In the genomic region with DNA sequence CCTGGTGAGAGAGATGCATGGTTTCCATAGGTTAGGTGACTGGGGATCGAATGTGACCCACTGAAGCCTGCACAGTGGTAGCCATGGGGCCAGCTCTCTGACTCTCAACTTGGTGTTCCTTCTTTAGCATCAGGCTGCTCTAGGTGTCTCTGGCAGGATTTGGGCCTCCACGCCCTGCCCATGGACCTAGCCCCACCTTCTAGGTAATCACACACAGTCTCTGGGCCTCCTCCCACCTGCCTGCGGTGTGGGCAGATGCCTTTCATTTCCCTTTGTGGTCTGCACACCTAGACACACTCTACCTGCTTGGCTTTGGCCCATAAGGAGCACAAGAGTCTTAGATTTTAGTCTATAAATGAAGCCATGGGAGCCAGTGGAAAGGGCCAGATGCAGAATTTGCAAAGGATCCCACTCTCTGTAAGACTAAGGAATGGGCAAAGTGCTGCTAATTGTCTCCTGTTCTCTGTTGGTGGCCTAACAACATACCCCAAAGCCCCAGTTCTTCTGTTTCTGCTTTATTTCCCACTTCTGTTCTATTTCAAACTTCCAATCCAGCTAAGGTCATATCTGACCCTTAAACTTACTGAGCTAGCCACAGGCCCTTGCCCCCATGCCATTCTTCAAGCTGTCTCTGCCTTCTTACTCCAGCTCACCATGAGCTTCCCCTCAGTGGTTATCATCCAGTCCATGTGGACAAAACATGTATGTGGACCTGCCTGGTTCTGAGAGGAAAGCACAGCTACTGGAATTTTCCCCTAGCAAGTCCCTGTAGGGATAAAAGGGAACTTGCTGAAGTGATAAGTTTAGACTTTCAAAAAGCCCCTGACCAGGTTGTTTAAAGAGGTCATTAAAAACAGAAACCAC, we compare ENCODE assay signal across 21 cellular contexts. TPM values are rescaled to one million over a fixed set of nuclear protein-coding genes. Genes with fewer than 3 reads are reported as not detected.
DNase-seq lines count a peak whose midpoint lies in the region; ATAC-seq and TF ChIP-seq lines count a peak whose summit lies in the region.
"Had no signal": no experiment of that assay in that cellular context is flagged by ENCODE, and none has a peak within 500 bp of the region (broad histone marks: within the 10 kb centered on the region; RNA-seq: fewer than 3 reads in every experiment).

No MANE protein-coding gene starts in this region.

- no peaks in the 10 kb centered on the region for H3K4me1 ChIP-seq in body of pancreas

- no peak overlapping the region for H3K27ac ChIP-seq in CD4-positive, alpha-beta T cell (ENCODE audit: low read depth, low read length)
- peak overlapping the region in 1 of 4 donors; percentile 35 for H3K27ac ChIP-seq in body of pancreas

- peaks cover 13% of the 10 kb centered on the region for H3K9me3 ChIP-seq in CD4-positive, alpha-beta T cell (ENCODE audit: control insufficient read depth, low read length)
- H3K9me3 ChIP-seq in body of pancreas: no peaks in the 10 kb centered on the region

- H3K4me3 Mint-ChIP-seq in activated B cell treated with CpG ODN at 0.5 μM for 24 hours (peak overlapping the region; percentile 56), naive B cell (peak overlapping the region; percentile 8 to 91 (median 78))
- no peak overlapping the region for H3K4me3 Mint-ChIP-seq in CD4-positive, alpha-beta T cell
- H3K4me3 Mint-ChIP-seq: CD4-positive, CD25-positive, alpha-beta regulatory T cell; HFFc6; stimulated activated naive CD8-positive, alpha-beta T cell treated with anti-CD3 and anti-CD28 coated beads, Interleukin-15, amount 100 ng/mL, for 72 hours had no signal

- intact Hi-C loops in activated B cell treated with CpG ODN at 0.5 μM for 24 hours (cut with micrococcal nuclease) (loop anchor here (1.0 kb wide), 2 partner anchors 52 to 371 kb away; partner anchors contain the start of gene NDEL1), body of pancreas (cut with DNase I) (no loop called here)
- intact Hi-C loops in CD4-positive, alpha-beta T cell (cut with DNase I, micrococcal nuclease): no loop called here

- H3K27me3 ChIP-seq in CD4-positive, alpha-beta T cell (ENCODE audit: control insufficient read depth, insufficient read depth, low read length): no peaks in the 10 kb centered on the region
- H3K27me3 ChIP-seq in body of pancreas: no peaks in the 10 kb centered on the region

- no peaks in the 10 kb centered on the region for H3K36me3 ChIP-seq in body of pancreas (replicated peaks in 1 of 2; ENCODE audit: insufficient read depth in 1 of 2, low read depth in 2 of 2)

- whole genome bisulfite sequencing in body of pancreas, 2 donors: 96% methylated on average over 3 of the region's 3 CpGs

- CTCF ChIA-PET in activated B cell treated with CpG ODN at 0.5 μM for 24 hours (lab: Charles Lee): interaction anchor here (0.9 to 1.9 kb wide), 6 partner anchors 21 to 192 kb away, joined by 3 to 11 read pairs (median 4); no protein-coding TSS in a partner anchor
- CTCF ChIA-PET in CD4-positive, alpha-beta T cell (lab: Charles Lee): no interaction called here

- H3K4me3 ChIP-seq in body of pancreas: no peak overlapping the region
- H3K4me3 ChIP-seq: K562 had no signal

- ATAC-seq in GM18511 (IDR thresholded peaks at IDR 0.05; ENCODE audit: unreplicated experiment) (peak; percentile 33), HG02759 (IDR thresholded peaks at IDR 0.05; ENCODE audit: unreplicated experiment) (peak; percentile 14), activated B cell treated with CpG ODN at 0.5 μM for 24 hours (ENCODE audit: low read depth) (peak; percentile 8), naive B cell (ENCODE audit: low read depth in 2 of 2) (peak; percentile 25 to 27), HG02973 (IDR thresholded peaks at IDR 0.05; ENCODE audit: unreplicated experiment) (no peak), body of pancreas (no peak)
- ATAC-seq in CD4-positive, alpha-beta T cell (ENCODE audit: poor library complexity): no peak
- ATAC-seq: Right ventricle myocardium inferior; stimulated activated naive CD8-positive, alpha-beta T cell treated with anti-CD3 and anti-CD28 coated beads, Interleukin-15, amount 100 ng/mL, for 72 hours had no signal

- H3K36me3 Mint-ChIP-seq in activated B cell treated with CpG ODN at 0.5 μM for 24 hours (ENCODE audit: low read depth) (peaks cover 15% of the 10 kb centered on the region), naive B cell (peaks cover 7 to 23% of the 10 kb centered on the region in 2 donors)
- peaks cover 36% of the 10 kb centered on the region for H3K36me3 Mint-ChIP-seq in CD4-positive, alpha-beta T cell (ENCODE audit: low read depth)

- H3K27me3 Mint-ChIP-seq in activated B cell treated with CpG ODN at 0.5 μM for 24 hours (no peaks in the 10 kb centered on the region), naive B cell (peaks cover 0 to under 1% (median under 1%) of the 10 kb centered on the region in 3 donors)
- H3K27me3 Mint-ChIP-seq in CD4-positive, alpha-beta T cell: no peaks in the 10 kb centered on the region
- H3K27me3 Mint-ChIP-seq: stimulated activated naive CD8-positive, alpha-beta T cell treated with anti-CD3 and anti-CD28 coated beads, Interleukin-15, amount 100 ng/mL, for 72 hours had no signal

- no peak for TF ChIP-seq CTCF in activated B cell treated with CpG ODN at 0.5 μM for 24 hours (IDR thresholded peaks at IDR 0.05)
- TF ChIP-seq CTCF in CD4-positive, alpha-beta T cell (IDR thresholded peaks at IDR 0.05): no peak
- TF ChIP-seq CTCF in body of pancreas (IDR thresholded peaks at IDR 0.05): no peak

- TF ChIP-seq POLR2A in body of pancreas (IDR thresholded peaks at IDR 0.05): no peak

- H3K27ac Mint-ChIP-seq in activated B cell treated with CpG ODN at 0.5 μM for 24 hours: peak overlapping the region; percentile 92
- H3K27ac Mint-ChIP-seq in naive B cell: peak overlapping the region; percentile 94 to 99 (median 98)
- no peak overlapping the region for H3K27ac Mint-ChIP-seq in CD4-positive, alpha-beta T cell
- H3K27ac Mint-ChIP-seq: HFFc6 had no signal

- H3K4me1 Mint-ChIP-seq in activated B cell treated with CpG ODN at 0.5 μM for 24 hours (peaks cover 42% of the 10 kb centered on the region), naive B cell (peaks cover 38 to 57% (median 51%) of the 10 kb centered on the region in 3 donors)
- no peaks in the 10 kb centered on the region for H3K4me1 Mint-ChIP-seq in CD4-positive, alpha-beta T cell (ENCODE audit: low read depth)

- POLR2A ChIA-PET in activated B cell treated with CpG ODN at 0.5 μM for 24 hours (lab: Charles Lee): interaction anchor here (0.6 to 1.6 kb wide), 11 partner anchors 18 to 480 kb away, joined by 3 to 19 read pairs (median 4); partner anchors contain the start of gene PIK3R5
- POLR2A ChIA-PET in CD4-positive, alpha-beta T cell (lab: Charles Lee): no interaction called here

- DNase-seq in activated B cell treated with CpG ODN at 0.5 μM for 24 hours (no peak), naive B cell (peak; percentile 32), body of pancreas (no peak)
- no peak for DNase-seq in CD4-positive, alpha-beta T cell
- DNase-seq in stimulated activated CD4-positive, alpha-beta T cell treated with anti-CD3 and anti-CD28 coated beads, Interleukin-2, amount 100 ng/mL, for 48 hours: no peak
- DNase-seq: activated CD4-positive, alpha-beta T cell treated with anti-CD3 and anti-CD28 coated beads, Interleukin-2, amount 50 U/mL, for 4 hours; activated effector memory CD4-positive, alpha-beta T cell treated with anti-CD3 and anti-CD28 coated beads, Interleukin-2, amount 50 U/mL, for 16 hours; CD4-positive, CD25-positive, alpha-beta regulatory T cell; glutamatergic neuron; HFFc6; kidney glomerular epithelial cell; NCI-H146; NCI-H510A; stimulated activated naive CD8-positive, alpha-beta T cell treated with anti-CD3 and anti-CD28 coated beads, Interleukin-15, amount 100 ng/mL, for 72 hours; T-helper 9 cell had no signal

- H3K9me3 Mint-ChIP-seq in activated B cell treated with CpG ODN at 0.5 μM for 24 hours (peaks cover 13% of the 10 kb centered on the region), naive B cell (peaks cover 13 to 24% (median 16%) of the 10 kb centered on the region in 7 donors)
- H3K9me3 Mint-ChIP-seq in CD4-positive, alpha-beta T cell: peaks cover 11% of the 10 kb centered on the region

RNA-seq across cellular contexts. Expression of gene MFSD6L, which starts 7.3 kb away (rescaled TPM):
- 0.20 TPM in 1 of 2 replicates, not detected in the other for total RNA-seq in activated B cell treated with CpG ODN at 0.5 μM for 24 hours
- not detected for polyA plus RNA-seq in naive B cell (ENCODE audit: low read depth in 6 of 6)
- total RNA-seq in CD4-positive, alpha-beta T cell: under 1 TPM in 1 of 2 experiments, not detected in 1; 0.22 TPM
- 1 to 10 TPM; 3.9 to 8.6 TPM for total RNA-seq in body of pancreas
- total RNA-seq: CD4-positive, CD25-positive, alpha-beta regulatory T cell; endothelial cell of umbilical vein; HFFc6; K562 had no signal
- polyA plus RNA-seq: CD4-positive, CD25-positive, alpha-beta regulatory T cell; endothelial cell of umbilical vein; K562 had no signal

RNA-seq across cellular contexts. Expression of gene SPDYE4, which starts 48.1 kb away (rescaled TPM):
- total RNA-seq in activated B cell treated with CpG ODN at 0.5 μM for 24 hours (not detected in 2 replicates), body of pancreas (not detected)
- polyA plus RNA-seq in naive B cell (ENCODE audit: low read depth in 6 of 6): not detected
- total RNA-seq in CD4-positive, alpha-beta T cell: not detected
- total RNA-seq: CD4-positive, CD25-positive, alpha-beta regulatory T cell; endothelial cell of umbilical vein; HFFc6; K562; Right ventricle myocardium inferior had no signal
- polyA plus RNA-seq: CD4-positive, CD25-positive, alpha-beta regulatory T cell; endothelial cell of umbilical vein; K562 had no signal

Comparison
In these comparisons a context has a peak if more than half of its experiments do, and no peak if none do; other contexts are left out.
1. ATAC-seq: peak in GM18511 (single experiment), HG02759 (single experiment), activated B cell treated with CpG ODN at 0.5 μM for 24 hours (single experiment) and naive B cell (2 of 2); none in CD4-positive, alpha-beta T cell (single experiment), HG02973 (single experiment) and body of pancreas (single experiment).